Comparison of ENCODE assay signal across 8 cellular contexts in genomic region chr5:10689391-10690081, GRCh38.
A peak's percentile ranks its signal among the peaks of the same experiment; 100 is the strongest.
DNase-seq lines count a peak whose midpoint lies in the region; ATAC-seq, FAIRE-seq and TF ChIP-seq lines count a peak whose summit lies in the region.

No MANE protein-coding gene starts in this region.

- peak; percentile 90 to 93 for TF ChIP-seq RAD21 in H1 (IDR thresholded peaks at IDR 0.05 in 1 of 2, conservative IDR thresholded peaks at IDR 0.05 in 1 of 2; ENCODE audit: low read depth in 2 of 2, low read length in 2 of 2)

- H3K9ac ChIP-seq in NT2/D1 (ENCODE audit: insufficient read length, low read depth), result no peak overlapping the region
- no peak overlapping the region for H3K9ac ChIP-seq in H1 (replicated peaks in 1 of 4; ENCODE audit: extremely low read depth in 1 of 4, low read depth in 3 of 4, low read length in 3 of 4)

- no peak overlapping the region for H4K5ac ChIP-seq in H1 (ENCODE audit: insufficient read length, low read depth, low read length)

- H3K36me3 Mint-ChIP-seq in progenitor cell of endocrine pancreas (ENCODE audit: insufficient read depth), result peaks cover 27% of the 10 kb centered on the region

- no peak overlapping the region for H4K8ac ChIP-seq in H1 (ENCODE audit: extremely low read depth, insufficient read depth, low read length)

- peak overlapping the region; percentile 40; the same call in 1 of the 2 replicates for H2BK20ac ChIP-seq in H1 (ENCODE audit: low read length)

- peak overlapping the region; percentile 63 for H2BK5ac ChIP-seq in H1 (ENCODE audit: low read depth, low read length)

- H3K4me2 ChIP-seq in H1 (ENCODE audit: insufficient read depth in 1 of 2, low read depth in 2 of 2, low read length in 2 of 2), result no peak overlapping the region

- peak overlapping the region; percentile 41; the same call in 1 of the 2 replicates for H2BK12ac ChIP-seq in H1 (ENCODE audit: low read depth, low read length)

- H3K27ac Mint-ChIP-seq in progenitor cell of endocrine pancreas, result no peak overlapping the region

- TF ChIP-seq CTCF in AG09319 (IDR thresholded peaks at IDR 0.05; ENCODE audit: low read depth, low read length), result peak; percentile 26
- TF ChIP-seq CTCF in H1 (IDR thresholded peaks at IDR 0.05; ENCODE audit: control extremely low read depth in 1 of 3, insufficient read depth in 1 of 3, low read depth in 1 of 3, low read length in 3 of 3), result peak; percentile 73 to 91 (median 83)
- peak; percentile 27 for TF ChIP-seq CTCF in progenitor cell of endocrine pancreas (IDR thresholded peaks at IDR 0.05; ENCODE audit: unreplicated experiment)

- H3K79me1 ChIP-seq in H1 (ENCODE audit: low read depth, low read length), result no peaks in the 10 kb centered on the region; the same call in 1 of the 2 replicates

- no peaks in the 10 kb centered on the region for H4K20me1 ChIP-seq in H1 (replicated peaks in 1 of 2; ENCODE audit: control insufficient read depth in 1 of 2, insufficient read depth in 2 of 2, low read length in 2 of 2)

- H2AFZ ChIP-seq in H1 (ENCODE audit: low read length), result no peak overlapping the region

- peak overlapping the region; percentile 60 for H3K18ac ChIP-seq in H1 (ENCODE audit: extremely low read depth, low read length)

- no peak overlapping the region for H3K23ac ChIP-seq in H1 (ENCODE audit: insufficient read length)

- H2AK5ac ChIP-seq in H1 (ENCODE audit: low read depth, low read length), result 0 out of 2 replicates have a peak overlapping the region, but pooled peaks have one; percentile 43

- H3K56ac ChIP-seq in H1 (replicated peaks; ENCODE audit: insufficient read length, low read depth, low read length), result no peak overlapping the region

- no peak overlapping the region for H2BK15ac ChIP-seq in H1 (ENCODE audit: low read length)

- WGBS in H1 (ENCODE audit: extremely low coverage in 1 of 2, insufficient coverage in 1 of 2, insufficient read length in 1 of 2, insufficient replicate concordance in 2 of 2, low coverage in 1 of 2, low lambda C conversion rate in 2 of 2, missing lambda C conversion rate in 1 of 2), 2 experiments, result 75% methylated on average over 11 of the region's 11 CpGs; no CpG with 5 or more reads in 1 of the 2 experiments

- peak overlapping the region; percentile 52 for H4K91ac ChIP-seq in H1 (replicated peaks; ENCODE audit: insufficient read length, low read length)

- TF ChIP-seq EP300 in H1 (IDR thresholded peaks at IDR 0.05; ENCODE audit: borderline replicate concordance in 1 of 2, low read depth in 2 of 2, low read length in 2 of 2), result no peak

- H3K4me1 ChIP-seq in NT2/D1 (ENCODE audit: insufficient read depth, insufficient read length), result peaks cover 2% of the 10 kb centered on the region
- H3K4me1 ChIP-seq in H1 (replicated peaks in 1 of 4; ENCODE audit: control insufficient read depth in 3 of 4, insufficient read depth in 4 of 4, low read length in 3 of 4), result peaks cover 0 to 14% (median 5%) of the 10 kb centered on the region in 4 experiments; a peak in 6 of 7 replicates

- H3K4me1 Mint-ChIP-seq in progenitor cell of endocrine pancreas (ENCODE audit: low read depth), result no peaks in the 10 kb centered on the region

- no peak overlapping the region for H3K4me3 Mint-ChIP-seq in progenitor cell of endocrine pancreas (ENCODE audit: low read depth)

- no peak for FAIRE-seq in H1 (lab: Jason Lieb, UNC)

- no peak overlapping the region for H2BK120ac ChIP-seq in H1 (replicated peaks; ENCODE audit: low read depth, low read length)

- POLR2A ChIA-PET in H1 (lab: Charles Lee; ENCODE audit: partially characterized antibody), result interaction anchor here (0.9 to 1.8 kb wide), 3 partner anchors 10 to 237 kb away, joined by 3 to 6 read pairs (median 3); no protein-coding TSS in a partner anchor

- no peaks in the 10 kb centered on the region for H3K79me2 ChIP-seq in H1 (ENCODE audit: control insufficient read depth in 1 of 2, insufficient read depth in 2 of 2, low read length in 2 of 2)

- H3K9me3 Mint-ChIP-seq in progenitor cell of endocrine pancreas (ENCODE audit: low read depth), result peaks cover 6% of the 10 kb centered on the region

- H3K23me2 ChIP-seq in H1 (ENCODE audit: low read depth, low read length), result no peaks in the 10 kb centered on the region

- H3K9me3 ChIP-seq in NT2/D1 (ENCODE audit: insufficient read depth, low read length), result peaks cover 8% of the 10 kb centered on the region; the same call in 1 of the 2 replicates
- no peaks in the 10 kb centered on the region for H3K9me3 ChIP-seq in H1 (ENCODE audit: insufficient read depth in 2 of 2, low read depth in 1 of 2, low read length in 1 of 2)

- ATAC-seq in GM18873 (IDR thresholded peaks at IDR 0.05; ENCODE audit: low FRiP score, unreplicated experiment), result peak; percentile 28

- H3K27ac ChIP-seq in H1 (ENCODE audit: low read depth, low read length), result peak overlapping the region; percentile 32; the same call in 1 of the 2 replicates

- CTCF ChIA-PET in H1 (lab: Charles Lee; ENCODE audit: partially characterized antibody), result interaction anchor here (0.6 to 9.6 kb wide), 54 partner anchors 9 to 958 kb away, joined by 3 to 132 read pairs (median 4); partner anchors contain the start of gene ROPN1L

- H3K36me3 ChIP-seq in NT2/D1 (ENCODE audit: insufficient read depth, insufficient read length, low read length) (peaks cover 23% of the 10 kb centered on the region), H1 (ENCODE audit: control insufficient read depth in 2 of 4, insufficient read depth in 4 of 4, low read length in 3 of 4) (no peaks in the 10 kb centered on the region)

- H3K27me3 Mint-ChIP-seq in progenitor cell of endocrine pancreas, result no peaks in the 10 kb centered on the region

- H3K4me3 ChIP-seq in NT2/D1 (ENCODE audit: insufficient read length, low read depth) (no peak overlapping the region), H1 (ENCODE audit: extremely low read depth in 1 of 4, insufficient read depth in 2 of 4, low read depth in 3 of 4, low read length in 4 of 4) (no peak overlapping the region)

- no peak for TF ChIP-seq POLR2A in H1 (IDR thresholded peaks at IDR 0.05; ENCODE audit: control extremely low read depth in 1 of 2, low read depth in 2 of 2, low read length in 2 of 2)

- peak overlapping the region; percentile 19 for H3K4ac ChIP-seq in H1 (replicated peaks; ENCODE audit: insufficient read length, low read depth, low read length)

- DNase-seq in AG09319 (ENCODE audit: extremely low read depth, low read depth) (no peak), NT2/D1 (ENCODE audit: low read depth, low spot score) (peak; percentile 47), H1 (ENCODE audit: low read depth in 1 of 2, low spot score in 2 of 2) (peak in 1 of 2 experiments; percentile 87), progenitor cell of endocrine pancreas (ENCODE audit: low spot score, unreplicated experiment) (no peak), NCI-H510A (lab: John Stamatoyannopoulos, UW) (no peak), globus pallidus (ENCODE audit: low spot score) (no peak), SK-N-DZ (ENCODE audit: low spot score) (no peak)

- no peaks in the 10 kb centered on the region for H3K27me3 ChIP-seq in NT2/D1 (ENCODE audit: insufficient read depth, insufficient read length)
- no peaks in the 10 kb centered on the region for H3K27me3 ChIP-seq in H1 (replicated peaks in 1 of 4; ENCODE audit: control insufficient read depth in 3 of 4, extremely low read depth in 1 of 4, insufficient read depth in 3 of 4, low read length in 3 of 4)

- no peak overlapping the region for H3K14ac ChIP-seq in H1 (ENCODE audit: insufficient read length)

TF ChIP-seq in H1, 55 proteins besides CTCF, POLR2A, EP300 and RAD21:
- TF ChIP-seq MAFK (IDR thresholded peaks at IDR 0.05; ENCODE audit: low read depth, low read length) (peak; percentile 80), TEAD4 (IDR thresholded peaks at IDR 0.05; ENCODE audit: low read depth, low read length) (peak; percentile 55; the same call in 1 of the 2 replicates), KDM1A (IDR thresholded peaks at IDR 0.05; ENCODE audit: borderline replicate concordance, low read length) (no peak), CTBP2 (IDR thresholded peaks at IDR 0.05; ENCODE audit: borderline replicate concordance, insufficient read depth, insufficient read length, low read length) (peak; percentile 47), BACH1 (IDR thresholded peaks at IDR 0.05; ENCODE audit: low read length) (peak; percentile 95), ZNF274 (IDR thresholded peaks at IDR 0.05; ENCODE audit: borderline replicate concordance, extremely low read depth, low read length) (no peak)

Comparison
In these comparisons a context has a peak if more than half of its experiments do, and no peak if none do; other contexts are left out.
1. CTCF ChIP-seq: peak in every context shown above with its lines; median percentile 83 in H1; 27 in progenitor cell of endocrine pancreas; 26 in AG09319.